ENCODE assay signal across 19 cellular contexts in genomic region chr14:33943484-33943883, GRCh38. TPM values are rescaled to one million over a fixed set of nuclear protein-coding genes. Genes with fewer than 3 reads are reported as not detected.
DNase-seq lines count a peak whose midpoint lies in the region; ATAC-seq and TF ChIP-seq lines count a peak whose summit lies in the region.
"Had no signal": no experiment of that assay in that cellular context is flagged by ENCODE, and none has a peak within 500 bp of the region (broad histone marks: within the 10 kb centered on the region; RNA-seq: fewer than 3 reads in every experiment).

No MANE protein-coding gene starts in this region.

- H2AFZ ChIP-seq in neural progenitor cell (replicated peaks) (no peak overlapping the region), hepatocyte (no peak overlapping the region)

- peaks cover 41% of the 10 kb centered on the region for H3K4me1 ChIP-seq in body of pancreas
- peaks cover 92% of the 10 kb centered on the region for H3K4me1 ChIP-seq in neural progenitor cell
- peaks cover 5% of the 10 kb centered on the region for H3K4me1 ChIP-seq in hepatocyte (ENCODE audit: insufficient read depth)

- peaks cover 40% of the 10 kb centered on the region for H4K20me1 ChIP-seq in neural progenitor cell (ENCODE audit: low read depth)
- H4K20me1 ChIP-seq in hepatocyte (ENCODE audit: insufficient read depth, poor library complexity, severe bottlenecking), result no peaks in the 10 kb centered on the region

- H3K4me3 Mint-ChIP-seq in Calu3 (ENCODE audit: low read depth, unreplicated experiment), result peak overlapping the region; percentile 14
- H3K4me3 Mint-ChIP-seq in neural progenitor cell, result no peak overlapping the region
- H3K4me3 Mint-ChIP-seq: activated naive CD4-positive, alpha-beta T cell treated with anti-CD3 and anti-CD28 coated beads for 36 hours; B cell; memory B cell had no signal

- H3K36me3 ChIP-seq in body of pancreas (replicated peaks in 1 of 2; ENCODE audit: insufficient read depth in 1 of 2, low read depth in 2 of 2) (no peaks in the 10 kb centered on the region), neural progenitor cell (no peaks in the 10 kb centered on the region), hepatocyte (replicated peaks; ENCODE audit: insufficient read depth, low read depth) (no peaks in the 10 kb centered on the region)
- H3K36me3 ChIP-seq: ascending aorta, thoracic aorta had no signal

- no peak for TF ChIP-seq CTCF in Calu3 (IDR thresholded peaks at IDR 0.05; ENCODE audit: unreplicated experiment)
- TF ChIP-seq CTCF in LNCaP clone FGC (IDR thresholded peaks at IDR 0.05; ENCODE audit: control insufficient read depth, extremely low read depth, insufficient read depth), result no peak
- TF ChIP-seq CTCF in body of pancreas (IDR thresholded peaks at IDR 0.05), result no peak
- TF ChIP-seq CTCF in neural progenitor cell (IDR thresholded peaks at IDR 0.05), result no peak
- TF ChIP-seq CTCF in hepatocyte (IDR thresholded peaks at IDR 0.05; ENCODE audit: poor library complexity), result no peak

- H3K27me3 ChIP-seq in body of pancreas (no peaks in the 10 kb centered on the region), neural progenitor cell (no peaks in the 10 kb centered on the region), hepatocyte (peaks cover under 1% of the 10 kb centered on the region)
- H3K27me3 ChIP-seq: ascending aorta had no signal

- H3K9ac ChIP-seq in neural progenitor cell, result no peak overlapping the region

- peaks cover 38% of the 10 kb centered on the region for H3F3A ChIP-seq in neural progenitor cell (ENCODE audit: low read depth)

- H3K36me3 Mint-ChIP-seq in Calu3 (ENCODE audit: insufficient read depth, unreplicated experiment) (no peaks in the 10 kb centered on the region), neural progenitor cell (peaks cover 7% of the 10 kb centered on the region)
- H3K36me3 Mint-ChIP-seq: memory B cell had no signal

- peaks cover 13% of the 10 kb centered on the region for H3K4me1 Mint-ChIP-seq in Calu3 (ENCODE audit: low read depth, unreplicated experiment)
- H3K4me1 Mint-ChIP-seq in neural progenitor cell, result peaks cover 38% of the 10 kb centered on the region
- H3K4me1 Mint-ChIP-seq: B cell, memory B cell had no signal

- H3K4me2 ChIP-seq in neural progenitor cell, result peak overlapping the region; percentile 7
- no peak overlapping the region for H3K4me2 ChIP-seq in hepatocyte

- H3K9me3 ChIP-seq in body of pancreas (no peaks in the 10 kb centered on the region), neural progenitor cell (ENCODE audit: low read depth) (no peaks in the 10 kb centered on the region), hepatocyte (ENCODE audit: low read depth) (no peaks in the 10 kb centered on the region)
- H3K9me3 ChIP-seq: ascending aorta, thoracic aorta had no signal

- H3K9me3 Mint-ChIP-seq in Calu3 (ENCODE audit: low read depth, unreplicated experiment) (no peaks in the 10 kb centered on the region), neural progenitor cell (peaks cover 2% of the 10 kb centered on the region)
- H3K9me3 Mint-ChIP-seq: activated naive CD4-positive, alpha-beta T cell treated with anti-CD3 and anti-CD28 coated beads for 36 hours had no signal

- intact Hi-C loops in Calu3 (cut with micrococcal nuclease; ENCODE audit: unreplicated experiment) (loop anchor here (10.0 kb wide), 1 partner anchor 99 kb away; no protein-coding TSS in a partner anchor), body of pancreas (cut with DNase I) (no loop called here)

- DNase-seq in Calu3 (peak; percentile 12), LNCaP clone FGC (ENCODE audit: low read depth) (peak; percentile 86), body of pancreas (peak; percentile 56 to 77 (median 72)), neural progenitor cell (ENCODE audit: low spot score) (no peak), hepatocyte (ENCODE audit: low spot score) (no peak)
- DNase-seq: activated CD4-positive, alpha-beta T cell treated with anti-CD3 and anti-CD28 coated beads for 4 hours; activated CD8-positive, alpha-beta memory T cell treated with anti-CD3 and anti-CD28 coated beads, Interleukin-2, amount 50 U/mL, for 48 hours; activated naive CD4-positive, alpha-beta T cell treated with anti-CD3 and anti-CD28 coated beads for 36 hours; EL; NCI-H226; stimulated activated CD4-positive, alpha-beta T cell treated with anti-CD3 and anti-CD28 coated beads, Interleukin-2, amount 100 ng/mL, for 48 hours; T1000 had no signal

- WGBS in body of pancreas, 2 donors, result 16 to 36% methylated on average over 3 of the region's 3 CpGs
- WGBS in hepatocyte (ENCODE audit: low lambda C conversion rate, missing lambda C conversion rate), result 96% methylated on average over 3 of the region's 3 CpGs

- no TSS peak for BruUV-seq in Calu3 (replicated peaks; lab: Mats Ljungman, UMichigan)

- peak; percentile 76 for ATAC-seq in body of pancreas
- ATAC-seq in HG02970 (IDR thresholded peaks at IDR 0.05; ENCODE audit: low FRiP score, unreplicated experiment), result no peak
- ATAC-seq in HG03378 (IDR thresholded peaks at IDR 0.05; ENCODE audit: unreplicated experiment), result no peak
- ATAC-seq: sciatic nerve had no signal

- H3K4me3 ChIP-seq in LNCaP clone FGC (ENCODE audit: low read depth, low read length) (0 out of 2 replicates have a peak overlapping the region, but pooled peaks have one; percentile 5), body of pancreas (no peak overlapping the region), neural progenitor cell (no peak overlapping the region), hepatocyte (no peak overlapping the region)
- H3K4me3 ChIP-seq: ascending aorta, thoracic aorta had no signal

- H3K27ac ChIP-seq in body of pancreas (peak overlapping the region; percentile 39 to 60 (median 51)), neural progenitor cell (no peak overlapping the region), hepatocyte (no peak overlapping the region)
- H3K27ac ChIP-seq: ascending aorta, thoracic aorta had no signal

- CTCF ChIA-PET in Calu3 (lab: Charles Lee), result interaction anchor here (1.0 to 1.1 kb wide), 2 partner anchors 44 to 155 kb away, joined by 3 to 4 read pairs; no protein-coding TSS in a partner anchor

- peaks cover 100% of the 10 kb centered on the region for H3K79me2 ChIP-seq in neural progenitor cell (ENCODE audit: low read depth)
- peaks cover 47% of the 10 kb centered on the region for H3K79me2 ChIP-seq in hepatocyte

- TF ChIP-seq POLR2A in body of pancreas (IDR thresholded peaks at IDR 0.05), result no peak

- H3K27ac Mint-ChIP-seq in Calu3 (ENCODE audit: unreplicated experiment), result no peak overlapping the region
- H3K27ac Mint-ChIP-seq in neural progenitor cell, result no peak overlapping the region
- H3K27ac Mint-ChIP-seq: activated naive CD4-positive, alpha-beta T cell treated with anti-CD3 and anti-CD28 coated beads for 36 hours; B cell; memory B cell had no signal

- H3K9me2 ChIP-seq in hepatocyte (replicated peaks; ENCODE audit: insufficient read depth), result no peaks in the 10 kb centered on the region

- H3K27me3 Mint-ChIP-seq in Calu3 (ENCODE audit: unreplicated experiment) (peaks cover 6% of the 10 kb centered on the region), neural progenitor cell (ENCODE audit: insufficient read depth, low read depth) (peaks cover under 1% of the 10 kb centered on the region)

RNA-seq across cellular contexts. Expression of gene EGLN3, which starts 7.4 kb away (rescaled TPM):
- total RNA-seq in Calu3 (2022) (2.7 and 3.1 TPM in 2 replicates), body of pancreas (1 to 10 TPM; 2.0 to 7.0 TPM), neural progenitor cell (ENCODE audit: low replicate concordance) (65.0 and 73.5 TPM in 2 replicates), hepatocyte (11.9 and 12.8 TPM in 2 replicates)
- polyA plus RNA-seq in hepatocyte, result 14.9 and 17.2 TPM in 2 replicates

Comparison
In these comparisons a context has a peak if more than half of its experiments do, and no peak if none do; other contexts are left out.
1. DNase-seq: peak in Calu3 (single experiment), LNCaP clone FGC (single experiment) and body of pancreas (4 of 4); none in neural progenitor cell (single experiment) and hepatocyte (single experiment).
2. H3K27ac ChIP-seq: peak in body of pancreas (4 of 4); none in neural progenitor cell (single experiment) and hepatocyte (single experiment).